Comparison of ENCODE assay signal across 30 cellular contexts in the genomic region with DNA sequence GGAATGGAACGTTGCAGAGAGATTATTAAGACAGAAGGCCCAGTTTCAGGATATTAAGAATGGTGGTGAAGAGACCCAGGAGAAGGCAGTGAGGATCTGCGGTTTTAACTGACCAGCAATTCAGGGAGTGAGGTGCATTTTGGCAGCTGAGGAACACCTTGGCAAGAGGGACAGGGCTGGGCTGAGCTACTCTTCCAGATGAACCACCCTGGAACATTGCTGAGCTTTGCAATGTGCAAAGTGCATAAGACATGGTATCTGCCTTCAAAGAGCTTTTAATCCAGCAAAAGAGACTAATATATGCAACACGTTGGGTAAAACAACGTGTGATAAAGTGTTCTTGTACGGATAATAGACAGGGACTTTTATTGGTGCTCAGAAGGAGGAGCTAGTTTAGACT.
"Had no signal": no experiment of that assay in that cellular context is flagged by ENCODE, and none has a peak within 500 bp of the region (broad histone marks: within the 10 kb centered on the region; RNA-seq: fewer than 3 reads in every experiment).

No MANE protein-coding gene starts in this region.

- H3K4me3 Mint-ChIP-seq: activated B cell treated with CpG ODN at 0.5 μM for 24 hours; activated CD8-positive, alpha-beta memory T cell treated with anti-CD3 and anti-CD28 coated beads, Interleukin-2, amount 10 ng/mL, durations not matched to agents 7 days and 5 days; activated CD8-positive, alpha-beta T cell treated with anti-CD3 and anti-CD28 coated beads, Interleukin-2, amount 10 ng/mL, durations not matched to agents 7 days and 5 days; activated naive CD4-positive, alpha-beta T cell treated with anti-CD3 and anti-CD28 coated beads, Interleukin-2, amount 50 U/mL, for 24 hours; activated naive CD8-positive, alpha-beta T cell treated with anti-CD3 and anti-CD28 coated beads, Interleukin-2, amount 50 U/mL, for 24 hours; central memory CD8-positive, alpha-beta T cell; dendritic cell treated with granulocyte-macrophage colony-stimulating factor and Interleukin-4, amounts not matched to agents 40 ng/mL and 50 ng/mL, for 4 days; endodermal cell; immature natural killer cell; natural killer cell treated with Interleukin-12 subunit alpha and Interleukin-12 subunit beta and Interleukin-15 and Interleukin-18, amount 100 ng/mL, for 72 hours; T-helper 17 cell had no signal

- ATAC-seq: activated CD8-positive, alpha-beta memory T cell treated with anti-CD3 and anti-CD28 coated beads, Interleukin-2, amount 10 ng/mL, durations not matched to agents 7 days and 5 days; activated CD8-positive, alpha-beta T cell treated with anti-CD3 and anti-CD28 coated beads, Interleukin-2, amount 10 ng/mL, durations not matched to agents 7 days and 5 days; activated naive CD8-positive, alpha-beta T cell treated with anti-CD3 and anti-CD28 coated beads, Interleukin-2, amount 50 U/mL, for 24 hours; mucosa of descending colon; natural killer cell treated with Interleukin-12 subunit alpha and Interleukin-12 subunit beta and Interleukin-15 and Interleukin-18, amount 100 ng/mL, for 72 hours; T-helper 17 cell had no signal

- H3K36me3 ChIP-seq: breast epithelium, esophagus squamous epithelium, lower lobe of right lung, neutrophil, stomach, tibial artery, upper lobe of right lung had no signal

- H3K27me3 ChIP-seq: breast epithelium, esophagus squamous epithelium, neutrophil, stomach, tibial artery, upper lobe of right lung had no signal

- H3K9me3 ChIP-seq: breast epithelium, esophagus squamous epithelium, lower lobe of right lung, mucosa of descending colon, neutrophil, SK-N-SH, stomach, tibial artery, upper lobe of right lung had no signal

- H3K4me3 ChIP-seq: breast epithelium, esophagus squamous epithelium, lower lobe of right lung, mucosa of descending colon, stomach, tibial artery, upper lobe of right lung had no signal

- H3K36me3 Mint-ChIP-seq: activated CD8-positive, alpha-beta memory T cell treated with anti-CD3 and anti-CD28 coated beads, Interleukin-2, amount 10 ng/mL, durations not matched to agents 7 days and 5 days; activated naive CD4-positive, alpha-beta T cell treated with anti-CD3 and anti-CD28 coated beads, Interleukin-2, amount 50 U/mL, for 24 hours; immature natural killer cell; natural killer cell treated with Interleukin-12 subunit alpha and Interleukin-12 subunit beta and Interleukin-15 and Interleukin-18, amount 100 ng/mL, for 72 hours had no signal

- H3K4me1 Mint-ChIP-seq: activated B cell treated with CpG ODN at 0.5 μM for 24 hours; activated CD8-positive, alpha-beta memory T cell treated with anti-CD3 and anti-CD28 coated beads, Interleukin-2, amount 10 ng/mL, durations not matched to agents 7 days and 5 days; activated naive CD4-positive, alpha-beta T cell treated with anti-CD3 and anti-CD28 coated beads, Interleukin-2, amount 50 U/mL, for 24 hours; activated naive CD8-positive, alpha-beta T cell treated with anti-CD3 and anti-CD28 coated beads, Interleukin-2, amount 50 U/mL, for 24 hours; central memory CD8-positive, alpha-beta T cell; immature natural killer cell; T-helper 17 cell had no signal

- H3K27me3 Mint-ChIP-seq: activated B cell treated with CpG ODN at 0.5 μM for 24 hours; dendritic cell treated with granulocyte-macrophage colony-stimulating factor and Interleukin-4, amounts not matched to agents 40 ng/mL and 50 ng/mL, for 4 days; progenitor cell of endocrine pancreas had no signal

- H3K27ac Mint-ChIP-seq: activated B cell treated with CpG ODN at 0.5 μM for 24 hours; activated CD8-positive, alpha-beta memory T cell treated with anti-CD3 and anti-CD28 coated beads, Interleukin-2, amount 10 ng/mL, durations not matched to agents 7 days and 5 days; activated CD8-positive, alpha-beta T cell treated with anti-CD3 and anti-CD28 coated beads, Interleukin-2, amount 10 ng/mL, durations not matched to agents 7 days and 5 days; activated naive CD4-positive, alpha-beta T cell treated with anti-CD3 and anti-CD28 coated beads, Interleukin-2, amount 50 U/mL, for 24 hours; activated naive CD8-positive, alpha-beta T cell treated with anti-CD3 and anti-CD28 coated beads, Interleukin-2, amount 50 U/mL, for 24 hours; activated T-helper 2 cell treated with anti-CD3 and anti-CD28 coated beads, Interferon-gamma antibody, Interleukin-2, Interleukin-4, amounts not matched to agents 10 μg/mL and 5 μg/mL and 100 μg/mL, durations not matched to agents 14 hours and 24 hours and 36 hours; dendritic cell treated with granulocyte-macrophage colony-stimulating factor and Interleukin-4, amounts not matched to agents 40 ng/mL and 50 ng/mL, for 4 days; endodermal cell; immature natural killer cell; natural killer cell treated with Interleukin-12 subunit alpha and Interleukin-12 subunit beta and Interleukin-15 and Interleukin-18, amount 100 ng/mL, for 72 hours; progenitor cell of endocrine pancreas; T-helper 17 cell had no signal

- DNase-seq: activated B cell treated with CpG ODN at 0.5 μM for 24 hours; activated CD4-positive, alpha-beta T cell treated with anti-CD3 and anti-CD28 coated beads, Interleukin-2, amount 50 U/mL, for 1 hour; activated CD8-positive, alpha-beta memory T cell treated with anti-CD3 and anti-CD28 coated beads, Interleukin-2, amount 10 ng/mL, durations not matched to agents 7 days and 5 days; activated CD8-positive, alpha-beta T cell treated with anti-CD3 and anti-CD28 coated beads, Interleukin-2, amount 10 ng/mL, durations not matched to agents 7 days and 5 days; activated naive CD8-positive, alpha-beta T cell treated with anti-CD3 and anti-CD28 coated beads, Interleukin-2, amount 50 U/mL, for 24 hours; activated T-cell treated with anti-CD3 and anti-CD28 coated beads, Interleukin-2, amount 50 U/mL, for 48 hours; endodermal cell; esophagus squamous epithelium; foreskin melanocyte; glutamatergic neuron; immature natural killer cell; kidney; lower lobe of right lung; mesendoderm; mucosa of descending colon; SK-N-SH; stimulated activated CD4-positive, alpha-beta T cell treated with anti-CD3 and anti-CD28 coated beads, Interleukin-2, amount 100 ng/mL, for 48 hours; stomach; T-helper 17 cell; T1000; tibial artery; upper lobe of right lung had no signal

- H3K4me1 ChIP-seq: breast epithelium, lower lobe of right lung had no signal

- H3K9me3 Mint-ChIP-seq: activated B cell treated with CpG ODN at 0.5 μM for 24 hours; activated naive CD4-positive, alpha-beta T cell treated with anti-CD3 and anti-CD28 coated beads, Interleukin-2, amount 50 U/mL, for 24 hours; activated naive CD8-positive, alpha-beta T cell treated with anti-CD3 and anti-CD28 coated beads, Interleukin-2, amount 50 U/mL, for 24 hours; activated T-helper 2 cell treated with anti-CD3 and anti-CD28 coated beads, Interferon-gamma antibody, Interleukin-2, Interleukin-4, amounts not matched to agents 10 μg/mL and 5 μg/mL and 100 μg/mL, durations not matched to agents 14 hours and 24 hours and 36 hours; central memory CD8-positive, alpha-beta T cell; dendritic cell treated with granulocyte-macrophage colony-stimulating factor and Interleukin-4, amounts not matched to agents 40 ng/mL and 50 ng/mL, for 4 days; endodermal cell; immature natural killer cell; natural killer cell treated with Interleukin-12 subunit alpha and Interleukin-12 subunit beta and Interleukin-15 and Interleukin-18, amount 100 ng/mL, for 72 hours had no signal

- H3K9ac ChIP-seq: SK-N-SH had no signal

- H3K27ac ChIP-seq: breast epithelium, lower lobe of right lung, neutrophil, stomach, tibial artery, upper lobe of right lung had no signal
